ENCODE assay signal across 10 cellular contexts in the genomic region with DNA sequence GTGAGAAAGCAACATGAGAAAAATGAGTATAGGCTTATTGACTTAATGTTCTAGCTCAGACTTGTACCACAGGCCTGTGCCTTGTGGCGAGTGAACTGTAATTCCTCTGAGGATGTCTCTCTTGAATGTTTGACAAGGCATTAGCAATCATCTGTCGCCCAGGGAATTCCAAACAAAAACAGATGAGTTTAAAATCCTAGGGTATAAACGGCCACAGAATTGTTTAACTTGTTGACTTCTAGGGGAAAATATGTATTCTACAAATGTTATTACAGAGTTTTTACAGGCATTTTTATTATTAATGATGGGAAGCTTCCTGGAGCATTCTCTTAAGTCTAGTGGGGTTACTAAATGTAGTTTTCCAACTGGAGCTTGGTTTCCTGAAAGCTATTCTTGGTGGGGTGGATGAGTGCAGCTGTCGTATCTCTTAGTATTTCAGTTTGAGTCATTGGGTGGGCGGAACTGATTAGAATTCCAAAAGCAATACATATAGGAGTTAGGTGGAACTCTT. TPM values are rescaled to one million over a fixed set of nuclear protein-coding genes. Genes with fewer than 3 reads are reported as not detected.
DNase-seq lines count a peak whose midpoint lies in the region; ATAC-seq, FAIRE-seq and TF ChIP-seq lines count a peak whose summit lies in the region.
"Had no signal": no experiment of that assay in that cellular context is flagged by ENCODE, and none has a peak within 500 bp of the region (broad histone marks: within the 10 kb centered on the region; RNA-seq: fewer than 3 reads in every experiment).

No MANE protein-coding gene starts in this region.

- FAIRE-seq in A549 (lab: Jason Lieb, UNC), result no peak

- H3K4me3 Mint-ChIP-seq in dendritic cell treated with granulocyte-macrophage colony-stimulating factor and Interleukin-4, amounts not matched to agents 40 ng/mL and 50 ng/mL, for 4 days, result no peak overlapping the region
- H3K4me3 Mint-ChIP-seq in stimulated activated naive CD8-positive, alpha-beta T cell treated with anti-CD3 and anti-CD28 coated beads, Interleukin-15, amount 100 ng/mL, for 72 hours, result no peak overlapping the region

- dilution Hi-C loops in IMR-90 (cut with HindIII; ENCODE audit: low sequenced_read_pairs, unreplicated experiment), result no loop called here

- H3K4me1 Mint-ChIP-seq in dendritic cell treated with granulocyte-macrophage colony-stimulating factor and Interleukin-4, amounts not matched to agents 40 ng/mL and 50 ng/mL, for 4 days (ENCODE audit: low read depth), result peaks cover 90% of the 10 kb centered on the region
- H3K4me1 Mint-ChIP-seq in stimulated activated naive CD8-positive, alpha-beta T cell treated with anti-CD3 and anti-CD28 coated beads, Interleukin-15, amount 100 ng/mL, for 72 hours, result peaks cover 16% of the 10 kb centered on the region

- ATAC-seq in A549, result peak; percentile 63 to 76; a peak in 4 of 6 replicates
- ATAC-seq in IMR-90 (ENCODE audit: low read depth), result peak; percentile 70
- no peak for ATAC-seq in stimulated activated naive CD8-positive, alpha-beta T cell treated with anti-CD3 and anti-CD28 coated beads, Interleukin-15, amount 100 ng/mL, for 72 hours

- H4K8ac ChIP-seq in IMR-90 (ENCODE audit: low read depth in 2 of 2, low read length in 2 of 2), result peak overlapping the region; percentile 73 to 83; a peak in 3 of 4 replicates

- H3K79me1 ChIP-seq in IMR-90 (ENCODE audit: low read depth in 1 of 2, low read length in 2 of 2), result peaks cover 25 to 73% of the 10 kb centered on the region in 2 experiments

- peak overlapping the region; percentile 97; the same call in 1 of the 2 replicates for H3K4ac ChIP-seq in IMR-90 (ENCODE audit: low read depth, low read length)

- H4K20me1 ChIP-seq in IMR-90 (ENCODE audit: insufficient read depth, low read length), result peaks cover 24% of the 10 kb centered on the region
- no peaks in the 10 kb centered on the region for H4K20me1 ChIP-seq in PC-9 (ENCODE audit: insufficient read depth)

- peaks cover 56% of the 10 kb centered on the region for H3K79me2 ChIP-seq in PC-9 (ENCODE audit: low read depth)

- peak overlapping the region; percentile 35 to 47; a peak in 3 of 6 replicates for H3K27ac ChIP-seq in A549
- peak overlapping the region; percentile 97 for H3K27ac ChIP-seq in IMR-90 (ENCODE audit: insufficient read depth, low read length)
- H3K27ac ChIP-seq in mesodermal cell (ENCODE audit: low read depth, low read length, severe bottlenecking), result peak overlapping the region; percentile 93
- no peak overlapping the region for H3K27ac ChIP-seq in PC-9

- peak overlapping the region; percentile 68 for H3K27ac Mint-ChIP-seq in dendritic cell treated with granulocyte-macrophage colony-stimulating factor and Interleukin-4, amounts not matched to agents 40 ng/mL and 50 ng/mL, for 4 days
- H3K27ac Mint-ChIP-seq in stimulated activated naive CD8-positive, alpha-beta T cell treated with anti-CD3 and anti-CD28 coated beads, Interleukin-15, amount 100 ng/mL, for 72 hours, result no peak overlapping the region

- H2BK20ac ChIP-seq in IMR-90 (ENCODE audit: low read depth, low read length), result peak overlapping the region; percentile 83; the same call in 1 of the 2 replicates

- H2BK120ac ChIP-seq in IMR-90 (ENCODE audit: low read depth, low read length), result peak overlapping the region; percentile 72

- H3K36me3 Mint-ChIP-seq in dendritic cell treated with granulocyte-macrophage colony-stimulating factor and Interleukin-4, amounts not matched to agents 40 ng/mL and 50 ng/mL, for 4 days (ENCODE audit: low read depth), result peaks cover 60% of the 10 kb centered on the region
- H3K36me3 Mint-ChIP-seq: brain had no signal

- no peaks in the 10 kb centered on the region for H3K9me2 ChIP-seq in PC-9 (ENCODE audit: insufficient read depth)

- H3K18ac ChIP-seq in IMR-90 (ENCODE audit: low read depth, low read length), result peak overlapping the region; percentile 91

- TF ChIP-seq CTCF in A549 (IDR thresholded peaks at IDR 0.05) (no peak), IMR-90 (conservative IDR thresholded peaks at IDR 0.05; ENCODE audit: low read depth, low read length) (no peak), PC-9 (conservative IDR thresholded peaks at IDR 0.05) (no peak)

- H3K36me3 ChIP-seq in IMR-90 (ENCODE audit: control insufficient read depth, insufficient read depth, low read length) (peaks cover 3% of the 10 kb centered on the region; the same call in 1 of the 2 replicates), mesodermal cell (ENCODE audit: control insufficient read depth, insufficient read depth, low read length) (no peaks in the 10 kb centered on the region), PC-9 (ENCODE audit: low read depth) (no peaks in the 10 kb centered on the region; the same call in 1 of the 2 replicates)

- WGBS in A549 (ENCODE audit: missing lambda C conversion rate), result 28% methylated on average over 5 of the region's 5 CpGs
- WGBS in IMR-90 (ENCODE audit: extremely low coverage in 2 of 2, insufficient read length in 1 of 2), 2 experiments, result 0% methylated on average over 1 of the region's 5 CpGs; no CpG with 5 or more reads in 1 of the 2 experiments
- WGBS in mesodermal cell (ENCODE audit: insufficient coverage in 2 of 2), 2 experiments, result 65 to 78% methylated on average over 3 of the region's 5 CpGs

- H3K9me3 Mint-ChIP-seq in dendritic cell treated with granulocyte-macrophage colony-stimulating factor and Interleukin-4, amounts not matched to agents 40 ng/mL and 50 ng/mL, for 4 days, result no peaks in the 10 kb centered on the region
- H3K9me3 Mint-ChIP-seq in stimulated activated naive CD8-positive, alpha-beta T cell treated with anti-CD3 and anti-CD28 coated beads, Interleukin-15, amount 100 ng/mL, for 72 hours, result no peaks in the 10 kb centered on the region
- H3K9me3 Mint-ChIP-seq: brain had no signal

- BruUV-seq in IMR-90 (replicated peaks; lab: Mats Ljungman, UMichigan) (no TSS peak), PC-9 (replicated peaks; lab: Mats Ljungman, UMichigan) (no TSS peak)

- H3K4me3 ChIP-seq in A549, result no peak overlapping the region
- H3K4me3 ChIP-seq in IMR-90 (ENCODE audit: insufficient read depth, low read depth, low read length), result no peak overlapping the region
- H3K4me3 ChIP-seq in mesodermal cell (ENCODE audit: extremely low read depth, insufficient read depth, low read length, poor library complexity, severe bottlenecking), result no peak overlapping the region
- no peak overlapping the region for H3K4me3 ChIP-seq in PC-9

- H3K4me2 ChIP-seq in A549 (peak overlapping the region; percentile 62), IMR-90 (ENCODE audit: low read depth, low read length) (peak overlapping the region; percentile 77), PC-9 (no peak overlapping the region)

- H3K4me1 ChIP-seq in A549, result peaks cover 51% of the 10 kb centered on the region
- H3K4me1 ChIP-seq in IMR-90 (ENCODE audit: control insufficient read depth, insufficient read depth, low read length), result peaks cover 28% of the 10 kb centered on the region
- peaks cover 55% of the 10 kb centered on the region for H3K4me1 ChIP-seq in mesodermal cell (ENCODE audit: control insufficient read depth, insufficient read depth, low read length, poor library complexity, severe bottlenecking)
- H3K4me1 ChIP-seq in PC-9 (replicated peaks; ENCODE audit: insufficient read depth), result peaks cover 27% of the 10 kb centered on the region

- peaks cover 16% of the 10 kb centered on the region for H3K9me1 ChIP-seq in IMR-90 (ENCODE audit: insufficient read depth, low read length)

- peak overlapping the region; percentile 68; the same call in 1 of the 2 replicates for H3K9ac ChIP-seq in IMR-90 (ENCODE audit: low read depth, low read length)

- CTCF ChIA-PET in A549 (lab: Yijun Ruan, JAX), result interaction anchor here (2.6 kb wide), 1 partner anchor 94 kb away, joined by 12 read pairs; no protein-coding TSS in a partner anchor
- CTCF ChIA-PET in IMR-90 (lab: Yijun Ruan, JAX), result interaction anchor here (0.9 to 2.4 kb wide), 2 partner anchors 13 to 94 kb away, joined by 3 to 15 read pairs; no protein-coding TSS in a partner anchor
- CTCF ChIA-PET in PC-9 (lab: Charles Lee), result no interaction called here

- no peak overlapping the region for H2AK9ac ChIP-seq in IMR-90 (replicated peaks; ENCODE audit: low read depth, low read length, poor library complexity)

- H3K9me3 ChIP-seq in A549 (no peaks in the 10 kb centered on the region), IMR-90 (ENCODE audit: control insufficient read depth, insufficient read depth, low read length) (no peaks in the 10 kb centered on the region), mesodermal cell (ENCODE audit: control insufficient read depth, low read length) (no peaks in the 10 kb centered on the region), PC-9 (ENCODE audit: insufficient read depth, low read depth) (no peaks in the 10 kb centered on the region)

- H2BK15ac ChIP-seq in IMR-90 (ENCODE audit: low read depth, low read length), result peak overlapping the region; percentile 98

- H2AFZ ChIP-seq in IMR-90 (replicated peaks; ENCODE audit: low read length, poor library complexity) (no peak overlapping the region), PC-9 (no peak overlapping the region)

- H4K5ac ChIP-seq in IMR-90 (ENCODE audit: low read depth, low read length), result peak overlapping the region; percentile 82; the same call in 1 of the 2 replicates

- H3K23ac ChIP-seq in IMR-90 (ENCODE audit: low read depth, low read length), result peak overlapping the region; percentile 61; the same call in 1 of the 2 replicates

- DNase-seq in A549 (ENCODE audit: low read depth in 1 of 2, low spot score in 1 of 2), result peak in 1 of 2 experiments; percentile 45
- DNase-seq in IMR-90, result peak; percentile 92
- DNase-seq in NCI-H2227 treated with DMSO at 0.1 percent for 48 hours (lab: John Stamatoyannopoulos, UW), result no peak
- DNase-seq in NCI-H345 treated with DMSO at 0.1 percent for 48 hours (lab: John Stamatoyannopoulos, UW; ENCODE audit: unreplicated experiment), result no peak
- no peak for DNase-seq in PC-9
- DNase-seq in stimulated activated naive CD8-positive, alpha-beta T cell treated with anti-CD3 and anti-CD28 coated beads, Interleukin-15, amount 100 ng/mL, for 72 hours, result no peak
- DNase-seq: activated CD4-positive, CD25-positive, alpha-beta regulatory T cell had no signal

- TF ChIP-seq RAD21 in A549 (conservative IDR thresholded peaks at IDR 0.05 in 1 of 2, IDR thresholded peaks at IDR 0.05 in 1 of 2), result no peak
- no peak for TF ChIP-seq RAD21 in IMR-90 (IDR thresholded peaks at IDR 0.05; ENCODE audit: low read length)

- intact Hi-C loops in IMR-90 (cut with micrococcal nuclease) (loop anchor here (5.0 kb wide), 2 partner anchors 40 to 70 kb away; a partner anchor contains a TSS), PC-9 (cut with micrococcal nuclease; ENCODE audit: unreplicated experiment) (no loop called here)
- intact Hi-C loops in dendritic cell treated with granulocyte-macrophage colony-stimulating factor and Interleukin-4, amounts not matched to agents 40 ng/mL and 50 ng/mL, for 4 days (cut with micrococcal nuclease), result loop anchor here (5.0 kb wide), 1 partner anchor 35 kb away; no protein-coding TSS in a partner anchor

- peak overlapping the region; percentile 33; the same call in 1 of the 2 replicates for H3K56ac ChIP-seq in IMR-90 (ENCODE audit: extremely low read depth, insufficient read depth, low read length)

- peak overlapping the region; percentile 93; the same call in 1 of the 2 replicates for H2AK5ac ChIP-seq in IMR-90 (ENCODE audit: low read depth, low read length)

- H2BK5ac ChIP-seq in IMR-90 (ENCODE audit: low read depth, low read length, poor library complexity, severe bottlenecking), result peak overlapping the region; percentile 92

- TF ChIP-seq POLR2A in A549 (IDR thresholded peaks at IDR 0.05; ENCODE audit: low read length), result no peak
- no peak for TF ChIP-seq POLR2A in IMR-90 (IDR thresholded peaks at IDR 0.05; ENCODE audit: low read depth, low read length)

- H4K91ac ChIP-seq in IMR-90 (ENCODE audit: insufficient read depth, low read depth, low read length), result peak overlapping the region; percentile 93

- no peak for TF ChIP-seq EP300 in A549 (IDR thresholded peaks at IDR 0.05)

- in situ Hi-C loops in IMR-90 (cut with MboI; ENCODE audit: low sequenced_read_pairs), result no loop called here

- H3K27me3 Mint-ChIP-seq in dendritic cell treated with granulocyte-macrophage colony-stimulating factor and Interleukin-4, amounts not matched to agents 40 ng/mL and 50 ng/mL, for 4 days, result no peaks in the 10 kb centered on the region
- no peaks in the 10 kb centered on the region for H3K27me3 Mint-ChIP-seq in stimulated activated naive CD8-positive, alpha-beta T cell treated with anti-CD3 and anti-CD28 coated beads, Interleukin-15, amount 100 ng/mL, for 72 hours
- H3K27me3 Mint-ChIP-seq: brain had no signal

- H3F3A ChIP-seq in PC-9 (ENCODE audit: insufficient read depth, low read depth), result peaks cover 16% of the 10 kb centered on the region; the same call in 1 of the 2 replicates

- H3K27me3 ChIP-seq in IMR-90 (ENCODE audit: control insufficient read depth, insufficient read depth, low read length), result no peaks in the 10 kb centered on the region
- no peaks in the 10 kb centered on the region for H3K27me3 ChIP-seq in PC-9 (ENCODE audit: insufficient read depth, low read depth)

- H3K14ac ChIP-seq in IMR-90 (replicated peaks; ENCODE audit: low read depth, low read length), result peak overlapping the region; percentile 92

- POLR2A ChIA-PET in A549 (lab: Yijun Ruan, JAX), result interaction anchor here (1.0 to 1.1 kb wide), 2 partner anchors 40 to 41 kb away, joined by 3 to 4 read pairs; a partner anchor contains a TSS
- POLR2A ChIA-PET in IMR-90 (lab: Charles Lee; ENCODE audit: unreplicated experiment), result no interaction called here
- POLR2A ChIA-PET in PC-9 (lab: Charles Lee; ENCODE audit: unreplicated experiment), result interaction anchor here (0.6 kb wide), 2 partner anchors 10 to 17 kb away, joined by 3 to 4 read pairs; no protein-coding TSS in a partner anchor

RNA-seq across cellular contexts. Expression of a gene that starts 40.6 kb away (rescaled TPM):
- 6.0 and 7.2 TPM in 2 replicates for polyA plus RNA-seq in A549 (2011; rRNA removed)
- 6.1 TPM in 2 replicates for polyA plus RNA-seq in A549 (2012; cell fraction: cytosol; rRNA removed)
- 7.2 and 10.1 TPM in 2 replicates for polyA plus RNA-seq in A549 (2012; cell fraction: nucleus; rRNA removed)
- 7.0 to 8.1 TPM (median 7.5 TPM) in 3 replicates for polyA plus RNA-seq in A549 (2017; fragmentation: RNase III; extraction: RNeasy Plus Mini Kit Qiagen cat#74134 plus additional on column Dnase treatment)
- 7.3 and 8.7 TPM in 2 replicates for polyA minus RNA-seq in A549 (2011; rRNA and poly(A)+ RNA removed)
- total RNA-seq in IMR-90 (2012; rRNA removed), result 29.4 and 42.8 TPM in 2 replicates
- polyA plus RNA-seq in IMR-90 (2012; rRNA removed), result 27.1 and 29.0 TPM in 2 replicates
- 24.2 and 25.1 TPM in 2 replicates for polyA plus RNA-seq in IMR-90 (2012; cell fraction: cytosol; rRNA removed)
- 25.9 and 37.1 TPM in 2 replicates for polyA plus RNA-seq in IMR-90 (2012; cell fraction: nucleus; rRNA removed; ENCODE audit: low replicate concordance)
- 13.1 TPM for polyA plus RNA-seq in mesodermal cell (2013, experiment 1 of 2)
- 16.7 TPM for polyA plus RNA-seq in mesodermal cell (2013, experiment 2 of 2)
- total RNA-seq in PC-9 (2021), result 21.7 and 27.5 TPM in 2 replicates
